ENCODE assay signal across 10 cellular contexts in genomic region chr3:127738192-127738840, GRCh38.
DNase-seq lines count a peak whose midpoint lies in the region; ATAC-seq, FAIRE-seq and TF ChIP-seq lines count a peak whose summit lies in the region.
"Had no signal": no experiment of that assay in that cellular context is flagged by ENCODE, and none has a peak within 500 bp of the region (broad histone marks: within the 10 kb centered on the region; RNA-seq: fewer than 3 reads in every experiment).

No MANE protein-coding gene starts in this region.

- 88 to 93% methylated on average over 8 of the region's 8 CpGs for WGBS in pancreas, 2 donors

- H3K36me3 ChIP-seq in NT2/D1 (ENCODE audit: insufficient read depth, insufficient read length, low read length) (no peaks in the 10 kb centered on the region), pancreas (no peaks in the 10 kb centered on the region)

- peak overlapping the region; percentile 39 for H3K9ac ChIP-seq in NT2/D1 (ENCODE audit: insufficient read length, low read depth)

- TF ChIP-seq CTCF in epithelial cell of esophagus (IDR thresholded peaks at IDR 0.05; ENCODE audit: insufficient read depth, low read depth, low read length, missing control alignments) (no peak), pancreas (IDR thresholded peaks at IDR 0.05) (no peak)

- no peak overlapping the region for H3K27ac ChIP-seq in pancreas

- peak; percentile 22 for DNase-seq in DMS 273 treated with DMSO at 0.1 percent for 48 hours (lab: John Stamatoyannopoulos, UW)
- no peak for DNase-seq in NT2/D1 (ENCODE audit: low read depth, low spot score)
- DNase-seq in epithelial cell of esophagus (ENCODE audit: low read depth), result peak; percentile 36
- DNase-seq in pancreas, result peak in 1 of 6 donors; percentile 40
- no peak for DNase-seq in RKO (ENCODE audit: low spot score)

- intact Hi-C loops in pancreas (cut with DNase I), result no loop called here

- no peak for FAIRE-seq in pancreas (lab: Jason Lieb, UNC)
- FAIRE-seq: G401.6, TTC549 had no signal

- H3K9me3 ChIP-seq in NT2/D1 (ENCODE audit: insufficient read depth, low read length) (no peaks in the 10 kb centered on the region), pancreas (no peaks in the 10 kb centered on the region)

- peaks cover 15% of the 10 kb centered on the region for H3K27me3 ChIP-seq in NT2/D1 (ENCODE audit: insufficient read depth, insufficient read length)
- H3K27me3 ChIP-seq in pancreas, result no peaks in the 10 kb centered on the region

- peak; percentile 23 to 63 (median 55) for ATAC-seq in pancreas
- no peak for ATAC-seq in HG03439 (IDR thresholded peaks at IDR 0.05; ENCODE audit: unreplicated experiment)
- no peak for ATAC-seq in GM19328 (IDR thresholded peaks at IDR 0.05; ENCODE audit: unreplicated experiment)
- no peak for ATAC-seq in HG03135 (IDR thresholded peaks at IDR 0.05; ENCODE audit: unreplicated experiment)

- H3K4me1 ChIP-seq in NT2/D1 (ENCODE audit: insufficient read depth, insufficient read length) (peaks cover 10% of the 10 kb centered on the region), pancreas (peaks cover 0 to 13% (median 0%) of the 10 kb centered on the region in 3 donors)

- H3K4me3 ChIP-seq in NT2/D1 (ENCODE audit: insufficient read length, low read depth) (no peak overlapping the region), epithelial cell of esophagus (ENCODE audit: low read length) (no peak overlapping the region), pancreas (no peak overlapping the region)

Comparison
In these comparisons a context has a peak if more than half of its experiments do, and no peak if none do; other contexts are left out.
1. DNase-seq: peak in DMS 273 treated with DMSO at 0.1 percent for 48 hours (single experiment) and epithelial cell of esophagus (single experiment); none in NT2/D1 (single experiment) and RKO (single experiment).
2. ATAC-seq: peak in pancreas (4 of 4); none in HG03439 (single experiment), GM19328 (single experiment) and HG03135 (single experiment).